Comparison of ENCODE assay signal across 6 cellular contexts in the genomic region with DNA sequence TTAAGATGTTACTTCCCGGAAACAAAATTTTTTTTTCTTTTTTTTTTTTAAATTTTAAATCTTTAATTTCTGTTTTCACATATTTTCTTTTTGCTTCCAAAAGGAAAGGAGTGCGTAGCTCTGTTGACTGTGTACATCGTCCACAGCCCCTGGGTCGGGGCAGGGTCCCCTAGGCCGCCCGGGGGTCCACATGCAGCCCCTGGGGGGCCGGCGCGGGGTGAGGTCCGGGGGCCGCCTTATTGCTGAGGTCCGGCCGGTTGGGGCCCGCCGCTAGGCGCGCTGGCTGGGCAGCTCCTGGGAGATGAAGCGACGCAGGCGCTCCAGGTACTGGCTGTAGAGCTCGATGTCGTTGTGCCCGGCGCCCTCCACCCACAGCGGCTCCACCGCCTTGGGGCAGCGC.
A peak's percentile ranks its signal among the peaks of the same experiment; 100 is the strongest.
DNase-seq lines count a peak whose midpoint lies in the region; ATAC-seq, FAIRE-seq and TF ChIP-seq lines count a peak whose summit lies in the region.
"Not testable (repeated sequence)": the region's sequence is repeated elsewhere in the genome, so short reads cannot be mapped to it uniquely, and the experiment has no call there.

No MANE protein-coding gene starts in this region.

- H3K36me3 Mint-ChIP-seq in activated CD4-positive, alpha-beta T cell treated with anti-CD3 and anti-CD28 coated beads, Interleukin-2, amount 10 ng/mL, durations not matched to agents 24 days and 14 days (ENCODE audit: low read depth); osteocyte (ENCODE audit: unreplicated experiment); type B pancreatic cell: not testable (repeated sequence)

- H3K27me3 Mint-ChIP-seq in activated CD4-positive, alpha-beta T cell treated with anti-CD3 and anti-CD28 coated beads, Interleukin-2, amount 10 ng/mL, durations not matched to agents 24 days and 14 days = peaks cover 23% of the 10 kb centered on the region
- peaks cover 32% of the 10 kb centered on the region for H3K27me3 Mint-ChIP-seq in osteocyte (ENCODE audit: unreplicated experiment)
- H3K27me3 Mint-ChIP-seq in type B pancreatic cell = not testable (repeated sequence)

- POLR2A ChIA-PET in K562 (lab: Yijun Ruan, JAX) = not testable (repeated sequence)

- not testable (repeated sequence) for H3K36me3 ChIP-seq in K562 (ENCODE audit: control insufficient read depth, insufficient read depth, low read length)

- not testable (repeated sequence) for H4K20me1 ChIP-seq in K562 (replicated peaks; ENCODE audit: control insufficient read depth, insufficient read depth, low read length)

- not testable (repeated sequence) for H3K27ac ChIP-seq in K562 (ENCODE audit: extremely low read depth, low read depth, low read length)

- not testable (repeated sequence) for H2AFZ ChIP-seq in K562 (ENCODE audit: low read depth, low read length)

- TF ChIP-seq EP300 in K562 (IDR thresholded peaks at IDR 0.05; ENCODE audit: low read length) = not testable (repeated sequence)

- TF ChIP-seq CTCF in K562 (IDR thresholded peaks at IDR 0.05 in 2 of 3, conservative IDR thresholded peaks at IDR 0.05 in 1 of 3; ENCODE audit: insufficient read depth in 2 of 3, low read depth in 1 of 3, low read length in 3 of 3); osteocyte (IDR thresholded peaks at IDR 0.05); type B pancreatic cell (conservative IDR thresholded peaks at IDR 0.05): not testable (repeated sequence)

- not testable (repeated sequence) for TF ChIP-seq RAD21 in K562 (CRISPR knock-in tag; conservative IDR thresholded peaks at IDR 0.05 in 1 of 2, IDR thresholded peaks at IDR 0.05 in 1 of 2)

- not testable (repeated sequence) for H3K4me3 Mint-ChIP-seq in activated CD4-positive, alpha-beta T cell treated with anti-CD3 and anti-CD28 coated beads, Interleukin-2, amount 10 ng/mL, durations not matched to agents 24 days and 14 days; osteocyte (ENCODE audit: unreplicated experiment); type B pancreatic cell

- not testable (repeated sequence) for TF ChIP-seq POLR2A in K562 (conservative IDR thresholded peaks at IDR 0.05)

- not testable (repeated sequence) for ATAC-seq in K562

- DNase-seq in activated CD4-positive, alpha-beta T cell treated with anti-CD3 and anti-CD28 coated beads, Interleukin-2, amount 10 ng/mL, durations not matched to agents 24 days and 14 days = peak; percentile 16
- peak; percentile 15 for DNase-seq in activated CD8-positive, alpha-beta memory T cell treated with anti-CD3 and anti-CD28 coated beads for 24 hours
- not testable (repeated sequence) for DNase-seq in K562 (ENCODE audit: extremely low read depth in 1 of 4, low spot score in 3 of 4)
- peak; percentile 14 for DNase-seq in mesenteric fat pad (ENCODE audit: low spot score)
- peak; percentile 57 for DNase-seq in osteocyte (ENCODE audit: extremely low spot score, unreplicated experiment)
- DNase-seq in type B pancreatic cell (ENCODE audit: extremely low spot score, unreplicated experiment) = peak; percentile 56

- not testable (repeated sequence) for BruUV-seq in K562 (replicated peaks; lab: Mats Ljungman, UMichigan)

- FAIRE-seq in K562 (lab: Jason Lieb, UNC) = not testable (repeated sequence)

- H3K79me2 ChIP-seq in K562 (ENCODE audit: control insufficient read depth, insufficient read depth, low read length) = not testable (repeated sequence)

- CTCF ChIA-PET in K562 (lab: Yijun Ruan, JAX; ENCODE audit: low intra/inter-chr PET ratio) = not testable (repeated sequence)

- WGBS in K562 (ENCODE audit: insufficient coverage, low coverage, missing lambda C conversion rate) = 51% methylated on average over 20 of the region's 27 CpGs

- not testable (repeated sequence) for H3K4me1 Mint-ChIP-seq in activated CD4-positive, alpha-beta T cell treated with anti-CD3 and anti-CD28 coated beads, Interleukin-2, amount 10 ng/mL, durations not matched to agents 24 days and 14 days; osteocyte (ENCODE audit: unreplicated experiment); type B pancreatic cell (ENCODE audit: unreplicated experiment)

- H3K27me3 ChIP-seq in K562 (ENCODE audit: control insufficient read depth in 2 of 2, insufficient read depth in 2 of 2, low read length in 2 of 2) = peaks cover 32 to 52% of the 10 kb centered on the region in 2 experiments

- H3K9ac ChIP-seq in K562 (ENCODE audit: insufficient read depth in 1 of 2, low read depth in 2 of 2, low read length in 2 of 2) = not testable (repeated sequence)

- H3K4me3 ChIP-seq in K562 = not testable (repeated sequence)

- H3K27ac Mint-ChIP-seq in activated CD4-positive, alpha-beta T cell treated with anti-CD3 and anti-CD28 coated beads, Interleukin-2, amount 10 ng/mL, durations not matched to agents 24 days and 14 days; osteocyte (ENCODE audit: unreplicated experiment); type B pancreatic cell: not testable (repeated sequence)

- in situ Hi-C loops in K562 (cut with MboI) = loop anchor here (5.0 kb wide), 1 partner anchor 1450 kb away; no protein-coding TSS in a partner anchor

- peaks cover 0 to 18% of the 10 kb centered on the region in 2 experiments; a peak in 1 of 5 replicates for H3K4me1 ChIP-seq in K562 (replicated peaks in 1 of 2; ENCODE audit: control insufficient read depth in 2 of 2, insufficient read depth in 2 of 2, low read length in 2 of 2)

- H3K9me3 ChIP-seq in K562 (replicated peaks; ENCODE audit: control insufficient read depth, insufficient read depth, low read depth, low read length) = not testable (repeated sequence)

- H3K9me1 ChIP-seq in K562 (ENCODE audit: control insufficient read depth, insufficient read depth, low read length) = not testable (repeated sequence)

- H3K9me3 Mint-ChIP-seq in activated CD4-positive, alpha-beta T cell treated with anti-CD3 and anti-CD28 coated beads, Interleukin-2, amount 10 ng/mL, durations not matched to agents 24 days and 14 days; osteocyte (ENCODE audit: unreplicated experiment); type B pancreatic cell: not testable (repeated sequence)

- intact Hi-C loops in activated CD4-positive, alpha-beta T cell treated with anti-CD3 and anti-CD28 coated beads, Interleukin-2, amount 10 ng/mL, durations not matched to agents 24 days and 14 days (cut with micrococcal nuclease); K562 (cut with micrococcal nuclease): not testable (repeated sequence)

- not testable (repeated sequence) for H3K4me2 ChIP-seq in K562 (ENCODE audit: insufficient read depth, low read length)

TF ChIP-seq in K562, 482 proteins besides CTCF, POLR2A, EP300 and RAD21:
- TF ChIP-seq RBFOX2 (IDR thresholded peaks at IDR 0.05; ENCODE audit: low read depth, low read length) = peak; percentile 31; the same call in 1 of the 2 replicates
